11 cellular contexts compared by ENCODE assay signal in the genomic region with DNA sequence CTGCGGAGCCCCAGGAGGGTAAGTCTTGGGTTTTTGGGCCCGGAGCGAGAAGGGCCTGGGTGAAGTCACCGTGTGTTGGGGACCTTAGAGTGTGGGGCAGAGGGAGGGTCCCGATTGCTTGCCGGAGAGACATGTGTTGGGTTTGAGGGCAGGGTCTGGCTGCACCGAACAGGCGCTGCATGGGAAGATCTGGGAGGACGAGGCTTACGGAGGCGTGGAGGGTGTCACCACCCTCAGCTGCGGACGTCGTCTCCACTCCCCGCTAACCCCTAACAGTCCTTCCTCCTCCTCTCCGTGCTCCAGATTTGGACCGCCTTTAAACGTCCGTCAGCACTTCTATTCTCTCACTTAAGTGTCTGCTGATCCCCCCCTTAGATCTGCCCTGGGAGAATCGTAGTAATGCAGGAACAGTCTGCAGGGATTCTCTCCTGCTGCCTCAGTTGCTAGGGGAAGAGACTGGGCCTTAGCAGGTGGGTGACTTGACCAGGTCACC. TPM values are rescaled to one million over a fixed set of nuclear protein-coding genes. Genes with fewer than 3 reads are reported as not detected.
A peak's percentile ranks its signal among the peaks of the same experiment; 100 is the strongest.
DNase-seq lines count a peak whose midpoint lies in the region; ATAC-seq and TF ChIP-seq lines count a peak whose summit lies in the region.
"Not testable (repeated sequence)": the region's sequence is repeated elsewhere in the genome, so short reads cannot be mapped to it uniquely, and the experiment has no call there.
"Had no signal": no experiment of that assay in that cellular context is flagged by ENCODE, and none has a peak within 500 bp of the region (broad histone marks: within the 10 kb centered on the region; RNA-seq: fewer than 3 reads in every experiment).

No MANE protein-coding gene starts in this region.

- H3K27me3 Mint-ChIP-seq in T-helper 1 cell treated with Interleukin-12 subunit alpha and Interleukin-12 subunit beta and Interleukin-4 antibody, amounts not matched to agents 30 μg/mL and 1 μg/mL, for 36 hours (ENCODE audit: low read depth); activated naive CD8-positive, alpha-beta T cell treated with anti-CD3 and anti-CD28 coated beads, Interleukin-2, amount 10 ng/mL, durations not matched to agents 7 days and 5 days; osteocyte (ENCODE audit: unreplicated experiment); stimulated activated naive CD8-positive, alpha-beta T cell treated with anti-CD3 and anti-CD28 coated beads, Interleukin-15, Interleukin-2, amounts not matched to agents 100 ng/mL and 50 ng/mL, for 24 hours: not testable (repeated sequence)

- peaks cover 13% of the 10 kb centered on the region for H3K36me3 Mint-ChIP-seq in T-helper 1 cell treated with Interleukin-12 subunit alpha and Interleukin-12 subunit beta and Interleukin-4 antibody, amounts not matched to agents 30 μg/mL and 1 μg/mL, for 36 hours (ENCODE audit: low read depth)
- H3K36me3 Mint-ChIP-seq in activated naive CD8-positive, alpha-beta T cell treated with anti-CD3 and anti-CD28 coated beads, Interleukin-2, amount 10 ng/mL, durations not matched to agents 7 days and 5 days = peaks cover 19% of the 10 kb centered on the region
- peaks cover 11% of the 10 kb centered on the region for H3K36me3 Mint-ChIP-seq in osteocyte (ENCODE audit: unreplicated experiment)
- H3K36me3 Mint-ChIP-seq in stimulated activated naive CD8-positive, alpha-beta T cell treated with anti-CD3 and anti-CD28 coated beads, Interleukin-15, Interleukin-2, amounts not matched to agents 100 ng/mL and 50 ng/mL, for 24 hours (ENCODE audit: low read depth) = peaks cover 21% of the 10 kb centered on the region

- H3K27ac ChIP-seq in HL-60 (replicated peaks) = peak overlapping the region; percentile 65
- peak overlapping the region; percentile 56 for H3K27ac ChIP-seq in epithelial cell of prostate

- not testable (repeated sequence) for H3K27me3 ChIP-seq in BE2C; HL-60 (ENCODE audit: insufficient read depth, poor library complexity, severe bottlenecking)

- ATAC-seq in activated naive CD8-positive, alpha-beta T cell treated with anti-CD3 and anti-CD28 coated beads, Interleukin-2, amount 10 ng/mL, durations not matched to agents 7 days and 5 days (ENCODE audit: low read depth) = not testable (repeated sequence)

- H3K4me3 Mint-ChIP-seq in T-helper 1 cell treated with Interleukin-12 subunit alpha and Interleukin-12 subunit beta and Interleukin-4 antibody, amounts not matched to agents 30 μg/mL and 1 μg/mL, for 36 hours = peak overlapping the region; percentile 94
- peak overlapping the region; percentile 95 for H3K4me3 Mint-ChIP-seq in activated naive CD8-positive, alpha-beta T cell treated with anti-CD3 and anti-CD28 coated beads, Interleukin-2, amount 10 ng/mL, durations not matched to agents 7 days and 5 days
- H3K4me3 Mint-ChIP-seq in osteocyte (ENCODE audit: unreplicated experiment) = peak overlapping the region; percentile 90
- H3K4me3 Mint-ChIP-seq in stimulated activated naive CD8-positive, alpha-beta T cell treated with anti-CD3 and anti-CD28 coated beads, Interleukin-15, Interleukin-2, amounts not matched to agents 100 ng/mL and 50 ng/mL, for 24 hours = peak overlapping the region; percentile 90

- H3K9me3 ChIP-seq in BE2C = not testable (repeated sequence)

- not testable (repeated sequence) for H3K9me3 Mint-ChIP-seq in T-helper 1 cell treated with Interleukin-12 subunit alpha and Interleukin-12 subunit beta and Interleukin-4 antibody, amounts not matched to agents 30 μg/mL and 1 μg/mL, for 36 hours; activated naive CD8-positive, alpha-beta T cell treated with anti-CD3 and anti-CD28 coated beads, Interleukin-2, amount 10 ng/mL, durations not matched to agents 7 days and 5 days; osteocyte (ENCODE audit: unreplicated experiment); stimulated activated naive CD8-positive, alpha-beta T cell treated with anti-CD3 and anti-CD28 coated beads, Interleukin-15, Interleukin-2, amounts not matched to agents 100 ng/mL and 50 ng/mL, for 24 hours

- peak overlapping the region; percentile 83 for H3K27ac Mint-ChIP-seq in T-helper 1 cell treated with Interleukin-12 subunit alpha and Interleukin-12 subunit beta and Interleukin-4 antibody, amounts not matched to agents 30 μg/mL and 1 μg/mL, for 36 hours
- H3K27ac Mint-ChIP-seq in activated naive CD8-positive, alpha-beta T cell treated with anti-CD3 and anti-CD28 coated beads, Interleukin-2, amount 10 ng/mL, durations not matched to agents 7 days and 5 days = peak overlapping the region; percentile 78
- H3K27ac Mint-ChIP-seq in osteocyte (ENCODE audit: unreplicated experiment) = peak overlapping the region; percentile 75
- peak overlapping the region; percentile 86 for H3K27ac Mint-ChIP-seq in stimulated activated naive CD8-positive, alpha-beta T cell treated with anti-CD3 and anti-CD28 coated beads, Interleukin-15, Interleukin-2, amounts not matched to agents 100 ng/mL and 50 ng/mL, for 24 hours

- not testable (repeated sequence) for H3K4me1 ChIP-seq in BE2C

- H3K4me1 Mint-ChIP-seq in T-helper 1 cell treated with Interleukin-12 subunit alpha and Interleukin-12 subunit beta and Interleukin-4 antibody, amounts not matched to agents 30 μg/mL and 1 μg/mL, for 36 hours (ENCODE audit: low read depth) = peaks cover 10% of the 10 kb centered on the region
- H3K4me1 Mint-ChIP-seq in activated naive CD8-positive, alpha-beta T cell treated with anti-CD3 and anti-CD28 coated beads, Interleukin-2, amount 10 ng/mL, durations not matched to agents 7 days and 5 days = peaks cover 11% of the 10 kb centered on the region
- peaks cover 14% of the 10 kb centered on the region for H3K4me1 Mint-ChIP-seq in osteocyte (ENCODE audit: unreplicated experiment)
- H3K4me1 Mint-ChIP-seq in stimulated activated naive CD8-positive, alpha-beta T cell treated with anti-CD3 and anti-CD28 coated beads, Interleukin-15, Interleukin-2, amounts not matched to agents 100 ng/mL and 50 ng/mL, for 24 hours (ENCODE audit: low read depth) = peaks cover 26% of the 10 kb centered on the region

- not testable (repeated sequence) for H3K36me3 ChIP-seq in BE2C

- DNase-seq in BE2C; activated naive CD8-positive, alpha-beta T cell treated with anti-CD3 and anti-CD28 coated beads, Interleukin-2, amount 10 ng/mL, durations not matched to agents 7 days and 5 days; epithelial cell of prostate (ENCODE audit: low read depth, low spot score); osteocyte (ENCODE audit: extremely low spot score, unreplicated experiment): not testable (repeated sequence)
- peak in 1 of 2 experiments; percentile 19 for DNase-seq in HL-60 (ENCODE audit: low read depth in 1 of 2, low spot score in 1 of 2)
- DNase-seq in left kidney (ENCODE audit: low read depth, low spot score) = peak; percentile 5

- TF ChIP-seq CTCF in BE2C (IDR thresholded peaks at IDR 0.05; ENCODE audit: low read depth, low read length); HL-60 (IDR thresholded peaks at IDR 0.05; ENCODE audit: insufficient read depth, low read length); osteocyte (IDR thresholded peaks at IDR 0.05): not testable (repeated sequence)

- POLR2A ChIA-PET in activated naive CD8-positive, alpha-beta T cell treated with anti-CD3 and anti-CD28 coated beads, Interleukin-2, amount 10 ng/mL, durations not matched to agents 7 days and 5 days (lab: Charles Lee) = interaction anchor here (1.4 kb wide), 1 partner anchor 32 kb away, joined by 4 read pairs; the partner anchor contains the start of gene PRKRIP1

- peak overlapping the region; percentile 67 for H3K4me3 ChIP-seq in BE2C (ENCODE audit: low read depth, low read length)
- peak overlapping the region; percentile 72 for H3K4me3 ChIP-seq in HL-60 (replicated peaks; ENCODE audit: insufficient read depth, low read length)

RNA-seq across cellular contexts. Expression of gene SPDYE6, which starts 8.2 kb away (rescaled TPM):
- polyA plus RNA-seq in BE2C (2012; ENCODE audit: insufficient read depth, insufficient read length, low read depth) = not detected
- not detected for total RNA-seq in activated naive CD8-positive, alpha-beta T cell treated with anti-CD3 and anti-CD28 coated beads, Interleukin-2, amount 10 ng/mL, durations not matched to agents 7 days and 5 days
- not detected in 2 replicates for total RNA-seq in osteocyte
- total RNA-seq: dermis microvascular lymphatic vessel endothelial cell, left ventricle myocardium superior, NCI-H460 had no signal

RNA-seq across cellular contexts. Expression of gene PRKRIP1, which starts 31.7 kb away (rescaled TPM):
- polyA plus RNA-seq in BE2C (2012; ENCODE audit: insufficient read depth, insufficient read length, low read depth) = 70.4 TPM
- total RNA-seq in activated naive CD8-positive, alpha-beta T cell treated with anti-CD3 and anti-CD28 coated beads, Interleukin-2, amount 10 ng/mL, durations not matched to agents 7 days and 5 days = 10 to 100 TPM; 37.8 to 39.1 TPM
- 30.1 and 32.2 TPM in 2 replicates for total RNA-seq in osteocyte
